Comparison of ENCODE assay signal across 18 cellular contexts in the genomic region with DNA sequence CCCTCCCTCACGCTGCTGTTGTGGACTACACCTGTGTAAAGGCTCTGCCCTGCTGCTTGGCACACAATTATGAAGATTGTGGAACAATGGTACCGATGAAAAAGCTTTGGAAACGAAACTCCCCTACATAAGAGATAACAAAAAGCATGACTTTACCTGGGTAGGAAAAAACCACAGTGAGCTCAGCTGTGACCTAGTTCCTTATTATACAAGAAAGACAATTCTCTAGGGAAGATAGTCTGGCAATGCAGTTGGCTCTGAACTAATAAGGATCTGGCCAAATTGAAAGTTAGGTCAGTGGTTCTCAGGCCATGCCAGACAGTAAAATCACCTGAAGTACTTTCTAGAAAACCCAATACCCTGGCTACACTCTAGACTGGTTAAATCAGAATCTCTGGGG. TPM values are rescaled to one million over a fixed set of nuclear protein-coding genes. Genes with fewer than 3 reads are reported as not detected.
DNase-seq lines count a peak whose midpoint lies in the region; ATAC-seq, FAIRE-seq and TF ChIP-seq lines count a peak whose summit lies in the region.
"Had no signal": no experiment of that assay in that cellular context is flagged by ENCODE, and none has a peak within 500 bp of the region (broad histone marks: within the 10 kb centered on the region; RNA-seq: fewer than 3 reads in every experiment).

No MANE protein-coding gene starts in this region.

- H3K9me3 Mint-ChIP-seq in memory B cell = no peaks in the 10 kb centered on the region
- H3K9me3 Mint-ChIP-seq: CD8-positive, alpha-beta memory T cell; IgD-negative memory B cell had no signal

- H3K4me3 Mint-ChIP-seq in memory B cell = no peak overlapping the region
- H3K4me3 Mint-ChIP-seq: B cell; CD8-positive, alpha-beta memory T cell; IgD-negative memory B cell had no signal

- H3K4me2 ChIP-seq in A549 = no peak overlapping the region

- peaks cover 4% of the 10 kb centered on the region for H3K4me1 Mint-ChIP-seq in memory B cell

- TF ChIP-seq CTCF in A549 (IDR thresholded peaks at IDR 0.05) = no peak
- TF ChIP-seq CTCF in NB4 (IDR thresholded peaks at IDR 0.05; ENCODE audit: low read depth, low read length) = no peak
- no peak for TF ChIP-seq CTCF in dorsolateral prefrontal cortex (IDR thresholded peaks at IDR 0.05 in 54 of 56, conservative IDR thresholded peaks at IDR 0.05 in 2 of 56; ENCODE audit: low read depth in 1 of 56, partially characterized antibody in 56 of 56)

- DNase-seq in A549 (ENCODE audit: low read depth in 1 of 2, low spot score in 1 of 2) (no peak), CD1c-positive myeloid dendritic cell (ENCODE audit: extremely low spot score) (peak; percentile 30), NB4 (ENCODE audit: low read depth) (peak; percentile 33), memory B cell (ENCODE audit: low spot score in 2 of 2) (no peak), NCI-H526 treated with DMSO at 0.1 percent for 48 hours (lab: John Stamatoyannopoulos, UW) (no peak), left cardiac atrium (no peak), dorsolateral prefrontal cortex (no peak)
- DNase-seq: CD8-positive, alpha-beta memory T cell; NCI-H1092 treated with DMSO at 0.1 percent for 48 hours; NCI-H187 treated with DMSO at 0.1 percent for 48 hours; NCI-H446 treated with DMSO at 0.1 percent for 48 hours; NCI-H774; SHP77 had no signal

- intact Hi-C loops in left cardiac atrium (cut with DNase I) (loop anchor here (5.0 to 10.0 kb wide), 2 partner anchors 453 to 455 kb away; no protein-coding TSS in a partner anchor), dorsolateral prefrontal cortex (cut with DNase I) (loop anchor here (5.0 kb wide), 4 partner anchors 165 to 895 kb away; a partner anchor contains a TSS)

- no peaks in the 10 kb centered on the region for H3K27me3 ChIP-seq in dorsolateral prefrontal cortex

- POLR2A ChIA-PET in A549 (lab: Yijun Ruan, JAX) = interaction anchor here (1.2 kb wide), 1 partner anchor 81 kb away, joined by 3 read pairs; no protein-coding TSS in a partner anchor

- no peak for TF ChIP-seq EP300 in A549 (IDR thresholded peaks at IDR 0.05)

- peak overlapping the region; percentile 37 for H3K27ac Mint-ChIP-seq in memory B cell
- H3K27ac Mint-ChIP-seq: B cell; CD8-positive, alpha-beta memory T cell; IgD-negative memory B cell had no signal

- 64% methylated on average over 3 of the region's 3 CpGs for WGBS in A549 (ENCODE audit: missing lambda C conversion rate)

- TF ChIP-seq POLR2A in A549 (IDR thresholded peaks at IDR 0.05; ENCODE audit: low read length) (no peak), NB4 (IDR thresholded peaks at IDR 0.05; ENCODE audit: extremely low read depth, insufficient read length) (no peak)

- peaks cover 15% of the 10 kb centered on the region; the same call in 1 of the 3 replicates for H3K4me1 ChIP-seq in A549

- CTCF ChIA-PET in A549 (lab: Yijun Ruan, JAX) = interaction anchor here (0.5 to 16.3 kb wide), 14 partner anchors 13 to 543 kb away, joined by 3 to 339 read pairs (median 5); a partner anchor contains a TSS

- FAIRE-seq in A549 (lab: Jason Lieb, UNC) = no peak

- TF ChIP-seq RAD21 in A549 (conservative IDR thresholded peaks at IDR 0.05 in 1 of 2, IDR thresholded peaks at IDR 0.05 in 1 of 2) = no peak

- ATAC-seq in A549 (no peak), memory B cell (ENCODE audit: low read depth) (peak; percentile 12), left cardiac atrium (no peak)
- ATAC-seq: HCT116 had no signal

- no peaks in the 10 kb centered on the region for H3K36me3 Mint-ChIP-seq in memory B cell
- H3K36me3 Mint-ChIP-seq: CD8-positive, alpha-beta memory T cell; IgD-negative memory B cell had no signal

- H3K4me3 ChIP-seq in A549 (no peak overlapping the region), NB4 (ENCODE audit: low read depth, low read length) (no peak overlapping the region), dorsolateral prefrontal cortex (no peak overlapping the region)

- no peaks in the 10 kb centered on the region for H3K9me3 ChIP-seq in A549

- H3K27ac ChIP-seq in A549 (peak overlapping the region; percentile 50 to 75; a peak in 4 of 6 replicates), dorsolateral prefrontal cortex (no peak overlapping the region)

- peaks cover 4% of the 10 kb centered on the region for H3K27me3 Mint-ChIP-seq in memory B cell

TF ChIP-seq in A549, 52 proteins besides CTCF, POLR2A, EP300 and RAD21:
- TF ChIP-seq NPAS2 (CRISPR knock-in tag; IDR thresholded peaks at IDR 0.05; ENCODE audit: borderline replicate concordance) = no peak
- no peak for TF ChIP-seq NFE2L2 (conservative IDR thresholded peaks at IDR 0.05; ENCODE audit: low read length)
- no peak for TF ChIP-seq CHD4 (IDR thresholded peaks at IDR 0.05; ENCODE audit: borderline replicate concordance)
- no peak for TF ChIP-seq HEYL (CRISPR knock-in tag; IDR thresholded peaks at IDR 0.05)
- TF ChIP-seq MAZ (IDR thresholded peaks at IDR 0.05; ENCODE audit: borderline replicate concordance, low read depth, low read length) = no peak
- TF ChIP-seq BHLHE40 (IDR thresholded peaks at IDR 0.05; ENCODE audit: low read depth, low read length) = no peak
- TF ChIP-seq ESRRA (IDR thresholded peaks at IDR 0.05; ENCODE audit: borderline replicate concordance, low read length) = no peak
- no peak for TF ChIP-seq MAFK (IDR thresholded peaks at IDR 0.05; ENCODE audit: partially characterized antibody)
- no peak for TF ChIP-seq CBX2 (IDR thresholded peaks at IDR 0.05; ENCODE audit: borderline replicate concordance, low read depth)
- no peak for TF ChIP-seq RNF2 (IDR thresholded peaks at IDR 0.05; ENCODE audit: borderline replicate concordance, low read depth)
- no peak for TF ChIP-seq CBX8 (IDR thresholded peaks at IDR 0.05)
- TF ChIP-seq MYC (IDR thresholded peaks at IDR 0.05; ENCODE audit: borderline replicate concordance, low read length) = no peak
- TF ChIP-seq JUNB (IDR thresholded peaks at IDR 0.05) = no peak
- TF ChIP-seq HOXB13 (CRISPR knock-in tag; IDR thresholded peaks at IDR 0.05; ENCODE audit: low read depth) = no peak
- no peak for TF ChIP-seq NR3C1 (IDR thresholded peaks at IDR 0.05)
- TF ChIP-seq EHMT2 (IDR thresholded peaks at IDR 0.05; ENCODE audit: low read depth) = no peak
- no peak for TF ChIP-seq TFCP2L1 (CRISPR knock-in tag; IDR thresholded peaks at IDR 0.05)

RNA-seq across cellular contexts. Expression of a gene that starts 16.1 kb away (rescaled TPM):
- polyA plus RNA-seq in A549 (2011; rRNA removed) (not detected in 2 replicates), A549 (2017; fragmentation: RNase III; extraction: RNeasy Plus Mini Kit Qiagen cat#74134 plus additional on column Dnase treatment) (not detected in 3 replicates)
- 0.07 and 0.08 TPM in 2 replicates for polyA plus RNA-seq in A549 (2012; cell fraction: cytosol; rRNA removed)
- polyA plus RNA-seq in A549 (2012; cell fraction: nucleus; rRNA removed) = 0.53 and 1.3 TPM in 2 replicates
- polyA minus RNA-seq in A549 (2011; rRNA and poly(A)+ RNA removed) = not detected in 2 replicates
- total RNA-seq in left cardiac atrium (100 to 1,000 TPM; 107 to 132 TPM), dorsolateral prefrontal cortex (10 to 100 TPM in 83 of 120 experiments, 1 to 10 TPM in 37; 1.3 to 68.1 (median 13.9) TPM)
- total RNA-seq: B cell, Daoy, HT-29 had no signal
- polyA plus RNA-seq: CD8-positive, alpha-beta memory T cell; IgD-negative memory B cell had no signal

Comparison
In these comparisons a context has a peak if more than half of its experiments do, and no peak if none do; other contexts are left out.
1. DNase-seq: peak in CD1c-positive myeloid dendritic cell (single experiment) and NB4 (single experiment); none in A549 (0 of 2), memory B cell (0 of 2), NCI-H526 treated with DMSO at 0.1 percent for 48 hours (single experiment), left cardiac atrium (single experiment) and dorsolateral prefrontal cortex (0 of 10).
2. H3K27ac ChIP-seq: peak in A549 (2 of 2); none in dorsolateral prefrontal cortex (0 of 59).